In the genomic region with DNA sequence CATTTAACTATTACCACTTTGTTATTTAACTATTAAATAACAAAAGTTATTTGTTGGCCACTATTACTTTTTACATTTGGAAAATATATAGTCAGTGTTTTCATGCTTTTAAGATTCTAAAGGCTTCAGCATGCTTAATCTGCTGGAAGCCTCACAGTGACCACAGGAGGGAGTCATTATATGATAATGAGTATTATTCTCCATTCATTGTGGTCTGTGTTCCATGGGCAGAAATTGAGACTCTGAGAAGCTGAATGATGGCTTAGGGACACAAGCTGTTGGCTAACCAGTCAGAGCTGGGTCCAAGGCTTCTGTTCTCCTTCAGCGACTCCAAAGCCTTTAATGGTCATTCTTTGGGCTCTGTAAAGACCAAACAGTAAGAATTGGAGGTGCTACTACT, we compare ENCODE assay signal across 8 cellular contexts.
DNase-seq lines count a peak whose midpoint lies in the region; ATAC-seq and TF ChIP-seq lines count a peak whose summit lies in the region.

No MANE protein-coding gene starts in this region.

- intact Hi-C loops in Calu3 (cut with micrococcal nuclease; ENCODE audit: unreplicated experiment) = loop anchor here (1.0 to 10.0 kb wide), 2 partner anchors 114 to 340 kb away; a partner anchor contains a TSS

- H3K36me3 ChIP-seq in SK-N-SH (replicated peaks in 1 of 2; ENCODE audit: control insufficient read depth in 1 of 2, insufficient read depth in 2 of 2, low read length in 1 of 2) = no peaks in the 10 kb centered on the region

- no peak for ATAC-seq in HG03457 (IDR thresholded peaks at IDR 0.05; ENCODE audit: unreplicated experiment)

- no peak for TF ChIP-seq EP300 in SK-N-SH (IDR thresholded peaks at IDR 0.05; ENCODE audit: borderline replicate concordance in 1 of 2, low read depth in 1 of 2, low read length in 1 of 2)

- BruUV-seq in Calu3 (replicated peaks; lab: Mats Ljungman, UMichigan) = no TSS peak

- no peaks in the 10 kb centered on the region; a peak in 1 of 4 replicates for H3K4me1 ChIP-seq in SK-N-SH (ENCODE audit: control insufficient read depth in 1 of 2, insufficient read depth in 2 of 2, low read depth in 1 of 2, low read length in 1 of 2)

- no peak overlapping the region for H3K4me3 Mint-ChIP-seq in Calu3 (ENCODE audit: low read depth, unreplicated experiment)

- no peak overlapping the region for H3K4me2 ChIP-seq in SK-N-SH

- no peak overlapping the region for H3K27ac ChIP-seq in SK-N-SH (ENCODE audit: low read depth in 2 of 2, low read length in 1 of 2)

- H3K9me3 ChIP-seq in SK-N-SH = no peaks in the 10 kb centered on the region

- H3K36me3 Mint-ChIP-seq in Calu3 (ENCODE audit: insufficient read depth, unreplicated experiment) = no peaks in the 10 kb centered on the region

- peak; percentile 21 for DNase-seq in Calu3
- no peak for DNase-seq in HFF-Myc (ENCODE audit: extremely low read depth, low read depth)
- DNase-seq in SK-N-SH = peak; percentile 41
- DNase-seq in iris pigment epithelial cell (ENCODE audit: low read depth) = peak; percentile 42
- DNase-seq in stimulated activated naive CD4-positive, alpha-beta T cell (lab: John Stamatoyannopoulos, UW) = no peak
- no peak for DNase-seq in hippocampal formation (lab: John Stamatoyannopoulos, UW)
- no peak for DNase-seq in NCI-H1048 (lab: John Stamatoyannopoulos, UW)

- H3K9me2 ChIP-seq in SK-N-SH = no peaks in the 10 kb centered on the region

- CTCF ChIA-PET in Calu3 (lab: Charles Lee) (interaction anchor here (0.6 to 2.3 kb wide), 8 partner anchors 15 to 754 kb away, joined by 3 to 14 read pairs (median 5); a partner anchor contains a TSS), SK-N-SH (lab: Yijun Ruan, JAX) (interaction anchor here (0.7 to 2.6 kb wide), 4 partner anchors 8 to 734 kb away, joined by 3 to 11 read pairs (median 4); no protein-coding TSS in a partner anchor)

- peak; percentile 49 for TF ChIP-seq RAD21 in SK-N-SH (IDR thresholded peaks at IDR 0.05; ENCODE audit: low read length)

- no peaks in the 10 kb centered on the region for H3K79me2 ChIP-seq in SK-N-SH (ENCODE audit: insufficient read depth)

- TF ChIP-seq CTCF in Calu3 (IDR thresholded peaks at IDR 0.05; ENCODE audit: unreplicated experiment) (peak; percentile 22), HFF-Myc (IDR thresholded peaks at IDR 0.05; ENCODE audit: low read depth, low read length, missing control alignments) (peak; percentile 36), SK-N-SH (IDR thresholded peaks at IDR 0.05) (peak; percentile 59)

- H3K4me1 Mint-ChIP-seq in Calu3 (ENCODE audit: low read depth, unreplicated experiment) = peaks cover 23% of the 10 kb centered on the region

- H3F3A ChIP-seq in SK-N-SH (replicated peaks; ENCODE audit: insufficient read depth) = no peaks in the 10 kb centered on the region

- H2AFZ ChIP-seq in SK-N-SH (ENCODE audit: low read depth) = no peak overlapping the region

- no peak overlapping the region for H3K9ac ChIP-seq in SK-N-SH

- H3K9me3 Mint-ChIP-seq in Calu3 (ENCODE audit: low read depth, unreplicated experiment) = no peaks in the 10 kb centered on the region

- POLR2A ChIA-PET in SK-N-SH (lab: Yijun Ruan, JAX) = no interaction called here

- H3K27me3 Mint-ChIP-seq in Calu3 (ENCODE audit: unreplicated experiment) = no peaks in the 10 kb centered on the region

- H3K27me3 ChIP-seq in SK-N-SH (ENCODE audit: insufficient read depth) = no peaks in the 10 kb centered on the region

- no peaks in the 10 kb centered on the region for H4K20me1 ChIP-seq in SK-N-SH (ENCODE audit: insufficient read depth)

- H3K4me3 ChIP-seq in HFF-Myc (replicated peaks; ENCODE audit: low read depth, low read length) = no peak overlapping the region
- no peak overlapping the region for H3K4me3 ChIP-seq in SK-N-SH (ENCODE audit: low read depth in 2 of 2, low read length in 1 of 2)

- no peak overlapping the region for H3K27ac Mint-ChIP-seq in Calu3 (ENCODE audit: unreplicated experiment)

- WGBS in SK-N-SH (ENCODE audit: low lambda C conversion rate) = 77% methylated on average over 1 of the region's 1 CpG

TF ChIP-seq in SK-N-SH, 30 proteins besides CTCF, POLR2A, EP300 and RAD21:
- TF ChIP-seq GATA2 (CRISPR knock-in tag; IDR thresholded peaks at IDR 0.05) (no peak), FOXJ3 (CRISPR knock-in tag; IDR thresholded peaks at IDR 0.05) (no peak), EZH2phosphoT487 (IDR thresholded peaks at IDR 0.05; ENCODE audit: borderline replicate concordance, low read depth) (no peak), RCOR1 (IDR thresholded peaks at IDR 0.05; ENCODE audit: low read length) (no peak), FOSL2 (IDR thresholded peaks at IDR 0.05; ENCODE audit: borderline replicate concordance, low read depth) (no peak), RXRA (IDR thresholded peaks at IDR 0.05; ENCODE audit: borderline replicate concordance, low read depth) (no peak)
- TF ChIP-seq, protein P1, sequence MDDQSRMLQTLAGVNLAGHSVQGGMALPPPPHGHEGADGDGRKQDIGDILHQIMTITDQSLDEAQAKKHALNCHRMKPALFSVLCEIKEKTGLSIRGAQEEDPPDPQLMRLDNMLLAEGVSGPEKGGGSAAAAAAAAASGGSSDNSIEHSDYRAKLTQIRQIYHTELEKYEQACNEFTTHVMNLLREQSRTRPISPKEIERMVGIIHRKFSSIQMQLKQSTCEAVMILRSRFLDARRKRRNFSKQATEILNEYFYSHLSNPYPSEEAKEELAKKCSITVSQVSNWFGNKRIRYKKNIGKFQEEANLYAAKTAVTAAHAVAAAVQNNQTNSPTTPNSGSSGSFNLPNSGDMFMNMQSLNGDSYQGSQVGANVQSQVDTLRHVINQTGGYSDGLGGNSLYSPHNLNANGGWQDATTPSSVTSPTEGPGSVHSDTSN (IDR thresholded peaks at IDR 0.05) = no peak
- TF ChIP-seq, protein P2, sequence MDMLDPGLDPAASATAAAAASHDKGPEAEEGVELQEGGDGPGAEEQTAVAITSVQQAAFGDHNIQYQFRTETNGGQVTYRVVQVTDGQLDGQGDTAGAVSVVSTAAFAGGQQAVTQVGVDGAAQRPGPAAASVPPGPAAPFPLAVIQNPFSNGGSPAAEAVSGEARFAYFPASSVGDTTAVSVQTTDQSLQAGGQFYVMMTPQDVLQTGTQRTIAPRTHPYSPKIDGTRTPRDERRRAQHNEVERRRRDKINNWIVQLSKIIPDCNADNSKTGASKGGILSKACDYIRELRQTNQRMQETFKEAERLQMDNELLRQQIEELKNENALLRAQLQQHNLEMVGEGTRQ (IDR thresholded peaks at IDR 0.05; ENCODE audit: borderline replicate concordance, low read depth, low read length) = no peak
TF ChIP-seq in SK-N-SH: peak in this region for 0.

Comparison
In these comparisons a context has a peak if more than half of its experiments do, and no peak if none do; other contexts are left out.
1. DNase-seq: peak in Calu3 (single experiment), SK-N-SH (single experiment) and iris pigment epithelial cell (single experiment); none in HFF-Myc (single experiment), stimulated activated naive CD4-positive, alpha-beta T cell (0 of 6), hippocampal formation (0 of 2) and NCI-H1048 (single experiment).
2. Peak in every context shown above with its lines, with median percentiles within 50 percentile points of each other: CTCF ChIP-seq.